ENCODE assay signal across 5 cellular contexts in the genomic region with DNA sequence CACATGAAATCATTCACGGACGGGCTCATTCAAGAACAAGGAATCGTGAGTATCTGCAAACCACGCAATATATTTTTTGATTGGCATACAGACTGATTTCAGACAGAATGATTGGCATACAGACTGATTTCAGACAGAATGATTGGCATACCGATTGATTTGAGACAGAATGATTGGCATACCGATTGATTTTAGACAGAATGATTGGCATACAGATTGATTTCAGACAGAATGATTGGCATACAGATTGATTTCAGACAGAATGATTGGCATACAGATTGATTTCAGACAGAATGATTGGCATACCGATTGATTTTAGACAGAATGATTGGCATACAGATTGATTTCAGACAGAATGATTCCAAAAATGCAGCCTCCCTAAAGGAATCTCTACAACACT. TPM values are rescaled to one million over a fixed set of nuclear protein-coding genes. Genes with fewer than 3 reads are reported as not detected.
"Had no signal": no experiment of that assay in that cellular context is flagged by ENCODE, and none has a peak within 500 bp of the region (broad histone marks: within the 10 kb centered on the region; RNA-seq: fewer than 3 reads in every experiment).

No MANE protein-coding gene starts in this region.

RNA-seq across cellular contexts. Expression of gene VIPR2, which starts 12.0 kb away (rescaled TPM):
- total RNA-seq: kidney epithelial cell, lung microvascular endothelial cell, mammary epithelial cell, myocyte had no signal
- polyA plus RNA-seq: keratinocyte, mammary epithelial cell had no signal
